1 cellular context compared by ENCODE assay signal in genomic region chr7:1950623-1951523, GRCh38.
TF ChIP-seq lines count a peak whose summit lies in the region.

No MANE protein-coding gene starts in this region.

TF ChIP-seq in GM23338, 12 proteins besides CTCF, POLR2A, EP300 and RAD21 (continued from another document):
- no peak for TF ChIP-seq ZNF462 (CRISPR knock-in tag; IDR thresholded peaks at IDR 0.05)
- TF ChIP-seq NANOG (IDR thresholded peaks at IDR 0.05; ENCODE audit: borderline replicate concordance) = no peak
- TF ChIP-seq EZH2phosphoT487 (IDR thresholded peaks at IDR 0.05; ENCODE audit: unreplicated experiment) = no peak
- no peak for TF ChIP-seq ETS1 (IDR thresholded peaks at IDR 0.05)
- TF ChIP-seq EZH2 (IDR thresholded peaks at IDR 0.05; ENCODE audit: low read depth, unreplicated experiment) = no peak
- no peak for TF ChIP-seq ZNF331 (CRISPR knock-in tag; IDR thresholded peaks at IDR 0.05; ENCODE audit: low read depth)
- TF ChIP-seq STAT1 (IDR thresholded peaks at IDR 0.05; ENCODE audit: unreplicated experiment) = no peak
- TF ChIP-seq POLR2AphosphoS5 (IDR thresholded peaks at IDR 0.05; ENCODE audit: low read depth) = no peak
- TF ChIP-seq CREB1 (CRISPR knock-in tag; IDR thresholded peaks at IDR 0.05; ENCODE audit: low read depth) = no peak
TF ChIP-seq in GM23338: peak in this region for 0.
